In genomic region chr1:53949023-53949611, GRCh38 we compare ENCODE assay signal across 3 cellular contexts.
A peak's percentile ranks its signal among the peaks of the same experiment; 100 is the strongest.
TF ChIP-seq lines count a peak whose summit lies in the region.

No MANE protein-coding gene starts in this region.

TF ChIP-seq in SK-N-SH, 30 proteins besides CTCF, POLR2A, EP300 and RAD21:
- TF ChIP-seq GABPA (IDR thresholded peaks at IDR 0.05; ENCODE audit: low read depth) (no peak), SMC3 (IDR thresholded peaks at IDR 0.05; ENCODE audit: low read depth, low read length) (peak; percentile 60), FOSL2 (IDR thresholded peaks at IDR 0.05; ENCODE audit: borderline replicate concordance, low read depth) (no peak), FOXM1 (IDR thresholded peaks at IDR 0.05; ENCODE audit: low read depth) (no peak), MXI1 (IDR thresholded peaks at IDR 0.05; ENCODE audit: low read depth, low read length) (no peak), TAF1 (IDR thresholded peaks at IDR 0.05; ENCODE audit: borderline replicate concordance, low read depth, low read length) (no peak), ZBTB33 (IDR thresholded peaks at IDR 0.05; ENCODE audit: borderline replicate concordance, low read depth) (no peak)
TF ChIP-seq in SK-N-SH: peak in this region for 1.

TF ChIP-seq in SK-N-SH treated with all-trans-retinoic acid at 6 μM for 48 hours, 23 proteins besides CTCF, POLR2A, EP300 and RAD21:
- TF ChIP-seq, protein P1, sequence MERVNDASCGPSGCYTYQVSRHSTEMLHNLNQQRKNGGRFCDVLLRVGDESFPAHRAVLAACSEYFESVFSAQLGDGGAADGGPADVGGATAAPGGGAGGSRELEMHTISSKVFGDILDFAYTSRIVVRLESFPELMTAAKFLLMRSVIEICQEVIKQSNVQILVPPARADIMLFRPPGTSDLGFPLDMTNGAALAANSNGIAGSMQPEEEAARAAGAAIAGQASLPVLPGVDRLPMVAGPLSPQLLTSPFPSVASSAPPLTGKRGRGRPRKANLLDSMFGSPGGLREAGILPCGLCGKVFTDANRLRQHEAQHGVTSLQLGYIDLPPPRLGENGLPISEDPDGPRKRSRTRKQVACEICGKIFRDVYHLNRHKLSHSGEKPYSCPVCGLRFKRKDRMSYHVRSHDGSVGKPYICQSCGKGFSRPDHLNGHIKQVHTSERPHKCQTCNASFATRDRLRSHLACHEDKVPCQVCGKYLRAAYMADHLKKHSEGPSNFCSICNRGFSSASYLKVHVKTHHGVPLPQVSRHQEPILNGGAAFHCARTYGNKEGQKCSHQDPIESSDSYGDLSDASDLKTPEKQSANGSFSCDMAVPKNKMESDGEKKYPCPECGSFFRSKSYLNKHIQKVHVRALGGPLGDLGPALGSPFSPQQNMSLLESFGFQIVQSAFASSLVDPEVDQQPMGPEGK (CRISPR knock-in tag; IDR thresholded peaks at IDR 0.05; ENCODE audit: borderline replicate concordance): no peak
- TF ChIP-seq, protein P2, sequence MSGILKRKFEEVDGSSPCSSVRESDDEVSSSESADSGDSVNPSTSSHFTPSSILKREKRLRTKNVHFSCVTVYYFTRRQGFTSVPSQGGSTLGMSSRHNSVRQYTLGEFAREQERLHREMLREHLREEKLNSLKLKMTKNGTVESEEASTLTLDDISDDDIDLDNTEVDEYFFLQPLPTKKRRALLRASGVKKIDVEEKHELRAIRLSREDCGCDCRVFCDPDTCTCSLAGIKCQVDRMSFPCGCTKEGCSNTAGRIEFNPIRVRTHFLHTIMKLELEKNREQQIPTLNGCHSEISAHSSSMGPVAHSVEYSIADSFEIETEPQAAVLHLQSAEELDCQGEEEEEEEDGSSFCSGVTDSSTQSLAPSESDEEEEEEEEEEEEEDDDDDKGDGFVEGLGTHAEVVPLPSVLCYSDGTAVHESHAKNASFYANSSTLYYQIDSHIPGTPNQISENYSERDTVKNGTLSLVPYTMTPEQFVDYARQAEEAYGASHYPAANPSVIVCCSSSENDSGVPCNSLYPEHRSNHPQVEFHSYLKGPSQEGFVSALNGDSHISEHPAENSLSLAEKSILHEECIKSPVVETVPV (CRISPR knock-in tag; IDR thresholded peaks at IDR 0.05): no peak
- TF ChIP-seq ZFP3 (CRISPR knock-in tag; IDR thresholded peaks at IDR 0.05) (no peak), ZNF70 (CRISPR knock-in tag; IDR thresholded peaks at IDR 0.05) (no peak), OSR1 (CRISPR knock-in tag; IDR thresholded peaks at IDR 0.05) (no peak), TSHZ2 (CRISPR knock-in tag; IDR thresholded peaks at IDR 0.05) (no peak), GLIS3 (CRISPR knock-in tag; IDR thresholded peaks at IDR 0.05) (no peak), BACH2 (CRISPR knock-in tag; IDR thresholded peaks at IDR 0.05; ENCODE audit: borderline replicate concordance) (no peak), CSDC2 (CRISPR knock-in tag; IDR thresholded peaks at IDR 0.05) (no peak), ARNTL (CRISPR knock-in tag; IDR thresholded peaks at IDR 0.05; ENCODE audit: borderline replicate concordance, low read depth) (no peak), TOX (CRISPR knock-in tag; IDR thresholded peaks at IDR 0.05; ENCODE audit: borderline replicate concordance) (no peak), ZNF8 (CRISPR knock-in tag; IDR thresholded peaks at IDR 0.05) (no peak), ESRRG (CRISPR knock-in tag; IDR thresholded peaks at IDR 0.05) (no peak), ZC3H10 (CRISPR knock-in tag; IDR thresholded peaks at IDR 0.05) (no peak), TCF4 (CRISPR knock-in tag; IDR thresholded peaks at IDR 0.05; ENCODE audit: borderline replicate concordance) (no peak), PPARA (CRISPR knock-in tag; IDR thresholded peaks at IDR 0.05; ENCODE audit: borderline replicate concordance) (no peak), ZNF565 (CRISPR knock-in tag; conservative IDR thresholded peaks at IDR 0.05; ENCODE audit: low read depth) (no peak), ISL1 (CRISPR knock-in tag; IDR thresholded peaks at IDR 0.05) (no peak), SNAI2 (CRISPR knock-in tag; IDR thresholded peaks at IDR 0.05) (no peak)

TF ChIP-seq in IMR-90, 13 proteins besides CTCF, POLR2A, EP300 and RAD21:
- TF ChIP-seq SMC3 (IDR thresholded peaks at IDR 0.05; ENCODE audit: low read depth, low read length) (peak; percentile 74), NFE2L2 (IDR thresholded peaks at IDR 0.05; ENCODE audit: low read depth, low read length) (no peak)
